Comparison of ENCODE assay signal across 1 cellular context in the genomic region with DNA sequence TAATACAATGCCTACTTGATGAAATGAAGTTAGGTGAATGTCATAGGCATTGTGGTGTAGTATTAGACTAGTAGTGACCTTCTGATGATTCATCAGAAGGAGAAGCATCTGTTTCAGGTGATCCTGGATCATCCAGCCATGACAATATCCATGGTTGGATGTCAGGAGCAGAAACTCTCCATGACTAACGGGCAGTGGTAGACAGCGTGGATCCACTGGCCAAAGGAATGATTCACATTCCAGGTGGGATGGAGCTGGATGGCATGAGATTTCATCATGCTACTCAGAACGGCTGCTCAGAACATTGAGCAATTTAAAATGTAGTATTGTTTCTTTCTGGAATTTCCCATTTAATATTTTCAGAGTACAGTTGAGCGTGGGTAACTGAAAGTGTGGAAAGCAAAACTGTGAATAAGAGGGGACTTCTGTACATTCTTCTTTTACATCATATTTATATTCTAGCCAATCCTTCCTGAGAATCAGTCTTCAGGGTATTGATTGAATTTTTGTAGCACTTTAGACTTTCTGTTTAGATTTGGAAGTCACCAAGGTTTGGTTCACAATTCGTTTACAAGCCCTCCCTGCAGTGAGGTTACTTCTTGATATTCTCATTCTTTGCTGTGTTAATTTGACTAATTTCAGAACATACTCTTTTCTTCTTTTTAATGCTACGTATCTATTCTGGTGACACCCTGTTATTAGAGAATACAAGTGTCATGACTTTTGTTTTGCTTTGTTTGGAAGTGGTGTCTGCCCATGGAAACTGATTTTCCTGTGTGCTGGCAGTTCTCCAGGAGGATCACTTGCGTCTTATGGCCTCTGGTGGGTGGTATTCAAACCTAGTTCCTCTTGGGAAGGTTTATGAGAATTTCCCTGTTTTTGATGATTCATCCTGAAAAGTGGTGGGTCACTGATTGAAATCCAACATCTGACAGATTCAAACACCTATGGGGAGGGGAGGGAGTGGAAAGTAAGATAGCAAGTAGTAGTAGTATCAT.
TF ChIP-seq lines count a peak whose summit lies in the region.

No MANE protein-coding gene starts in this region.

TF ChIP-seq in GM12878, 131 proteins besides CTCF, POLR2A, EP300 and RAD21 (continued from another document and continues in another):
- TF ChIP-seq, protein P1, sequence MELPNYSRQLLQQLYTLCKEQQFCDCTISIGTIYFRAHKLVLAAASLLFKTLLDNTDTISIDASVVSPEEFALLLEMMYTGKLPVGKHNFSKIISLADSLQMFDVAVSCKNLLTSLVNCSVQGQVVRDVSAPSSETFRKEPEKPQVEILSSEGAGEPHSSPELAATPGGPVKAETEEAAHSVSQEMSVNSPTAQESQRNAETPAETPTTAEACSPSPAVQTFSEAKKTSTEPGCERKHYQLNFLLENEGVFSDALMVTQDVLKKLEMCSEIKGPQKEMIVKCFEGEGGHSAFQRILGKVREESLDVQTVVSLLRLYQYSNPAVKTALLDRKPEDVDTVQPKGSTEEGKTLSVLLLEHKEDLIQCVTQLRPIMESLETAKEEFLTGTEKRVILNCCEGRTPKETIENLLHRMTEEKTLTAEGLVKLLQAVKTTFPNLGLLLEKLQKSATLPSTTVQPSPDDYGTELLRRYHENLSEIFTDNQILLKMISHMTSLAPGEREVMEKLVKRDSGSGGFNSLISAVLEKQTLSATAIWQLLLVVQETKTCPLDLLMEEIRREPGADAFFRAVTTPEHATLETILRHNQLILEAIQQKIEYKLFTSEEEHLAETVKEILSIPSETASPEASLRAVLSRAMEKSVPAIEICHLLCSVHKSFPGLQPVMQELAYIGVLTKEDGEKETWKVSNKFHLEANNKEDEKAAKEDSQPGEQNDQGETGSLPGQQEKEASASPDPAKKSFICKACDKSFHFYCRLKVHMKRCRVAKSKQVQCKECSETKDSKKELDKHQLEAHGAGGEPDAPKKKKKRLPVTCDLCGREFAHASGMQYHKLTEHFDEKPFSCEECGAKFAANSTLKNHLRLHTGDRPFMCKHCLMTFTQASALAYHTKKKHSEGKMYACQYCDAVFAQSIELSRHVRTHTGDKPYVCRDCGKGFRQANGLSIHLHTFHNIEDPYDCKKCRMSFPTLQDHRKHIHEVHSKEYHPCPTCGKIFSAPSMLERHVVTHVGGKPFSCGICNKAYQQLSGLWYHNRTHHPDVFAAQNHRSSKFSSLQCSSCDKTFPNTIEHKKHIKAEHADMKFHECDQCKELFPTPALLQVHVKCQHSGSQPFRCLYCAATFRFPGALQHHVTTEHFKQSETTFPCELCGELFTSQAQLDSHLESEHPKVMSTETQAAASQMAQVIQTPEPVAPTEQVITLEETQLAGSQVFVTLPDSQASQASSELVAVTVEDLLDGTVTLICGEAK (IDR thresholded peaks at IDR 0.05; ENCODE audit: borderline replicate concordance): no peak
- TF ChIP-seq YBX1 (IDR thresholded peaks at IDR 0.05) (no peak), SREBF1 (IDR thresholded peaks at IDR 0.05; ENCODE audit: low read length) (no peak), RB1 (IDR thresholded peaks at IDR 0.05; ENCODE audit: borderline replicate concordance) (no peak), FOXM1 (IDR thresholded peaks at IDR 0.05; ENCODE audit: low read depth, low read length) (peak; percentile 67; the same call in 1 of the 2 replicates), EED (IDR thresholded peaks at IDR 0.05; ENCODE audit: low read depth) (peak; percentile 95), KAT2A (conservative IDR thresholded peaks at IDR 0.05; ENCODE audit: control insufficient read depth, low read depth, low read length) (no peak), IKZF1 (conservative IDR thresholded peaks at IDR 0.05) (peak; percentile 87), JUND (IDR thresholded peaks at IDR 0.05; ENCODE audit: low read depth, low read length) (no peak), SP1 (IDR thresholded peaks at IDR 0.05; ENCODE audit: low read depth, low read length) (no peak), POLR2AphosphoS2 (IDR thresholded peaks at IDR 0.05; ENCODE audit: low read depth, low read length) (no peak), CBX5 (IDR thresholded peaks at IDR 0.05; ENCODE audit: low read depth) (no peak), YY1 (IDR thresholded peaks at IDR 0.05; ENCODE audit: low read depth, low read length) (no peak), SIN3A (IDR thresholded peaks at IDR 0.05; ENCODE audit: low read depth, low read length) (no peak), TCF7 (IDR thresholded peaks at IDR 0.05; ENCODE audit: borderline replicate concordance) (no peak), RELA (IDR thresholded peaks at IDR 0.05; ENCODE audit: borderline replicate concordance, partially characterized antibody) (peak; percentile 53), EGR1 (IDR thresholded peaks at IDR 0.05; ENCODE audit: borderline replicate concordance in 1 of 2, low read depth in 2 of 2, low read length in 2 of 2) (no peak), HDAC2 (IDR thresholded peaks at IDR 0.05) (no peak), NFIC (IDR thresholded peaks at IDR 0.05; ENCODE audit: low read depth, low read length) (peak; percentile 71), RFX5 (IDR thresholded peaks at IDR 0.05; ENCODE audit: low read depth, low read length) (no peak), SRF (IDR thresholded peaks at IDR 0.05; ENCODE audit: low read depth in 2 of 2, low read length in 2 of 2) (no peak), ZNF24 (IDR thresholded peaks at IDR 0.05) (0 out of 2 replicates have a peak, but pooled peaks have one; percentile 4), SMAD5 (IDR thresholded peaks at IDR 0.05; ENCODE audit: low read depth) (no peak), MEF2B (IDR thresholded peaks at IDR 0.05; ENCODE audit: partially characterized antibody, poor library complexity, severe bottlenecking) (peak; percentile 14), KDM1A (IDR thresholded peaks at IDR 0.05; ENCODE audit: borderline replicate concordance) (no peak), TARDBP (IDR thresholded peaks at IDR 0.05; ENCODE audit: borderline replicate concordance) (no peak), STAT1 (conservative IDR thresholded peaks at IDR 0.05) (no peak), ZNF207 (IDR thresholded peaks at IDR 0.05; ENCODE audit: borderline replicate concordance) (no peak), TCF12 (IDR thresholded peaks at IDR 0.05; ENCODE audit: low read depth, low read length) (no peak), NR2C1 (IDR thresholded peaks at IDR 0.05) (no peak)
- TF ChIP-seq, protein P2, sequence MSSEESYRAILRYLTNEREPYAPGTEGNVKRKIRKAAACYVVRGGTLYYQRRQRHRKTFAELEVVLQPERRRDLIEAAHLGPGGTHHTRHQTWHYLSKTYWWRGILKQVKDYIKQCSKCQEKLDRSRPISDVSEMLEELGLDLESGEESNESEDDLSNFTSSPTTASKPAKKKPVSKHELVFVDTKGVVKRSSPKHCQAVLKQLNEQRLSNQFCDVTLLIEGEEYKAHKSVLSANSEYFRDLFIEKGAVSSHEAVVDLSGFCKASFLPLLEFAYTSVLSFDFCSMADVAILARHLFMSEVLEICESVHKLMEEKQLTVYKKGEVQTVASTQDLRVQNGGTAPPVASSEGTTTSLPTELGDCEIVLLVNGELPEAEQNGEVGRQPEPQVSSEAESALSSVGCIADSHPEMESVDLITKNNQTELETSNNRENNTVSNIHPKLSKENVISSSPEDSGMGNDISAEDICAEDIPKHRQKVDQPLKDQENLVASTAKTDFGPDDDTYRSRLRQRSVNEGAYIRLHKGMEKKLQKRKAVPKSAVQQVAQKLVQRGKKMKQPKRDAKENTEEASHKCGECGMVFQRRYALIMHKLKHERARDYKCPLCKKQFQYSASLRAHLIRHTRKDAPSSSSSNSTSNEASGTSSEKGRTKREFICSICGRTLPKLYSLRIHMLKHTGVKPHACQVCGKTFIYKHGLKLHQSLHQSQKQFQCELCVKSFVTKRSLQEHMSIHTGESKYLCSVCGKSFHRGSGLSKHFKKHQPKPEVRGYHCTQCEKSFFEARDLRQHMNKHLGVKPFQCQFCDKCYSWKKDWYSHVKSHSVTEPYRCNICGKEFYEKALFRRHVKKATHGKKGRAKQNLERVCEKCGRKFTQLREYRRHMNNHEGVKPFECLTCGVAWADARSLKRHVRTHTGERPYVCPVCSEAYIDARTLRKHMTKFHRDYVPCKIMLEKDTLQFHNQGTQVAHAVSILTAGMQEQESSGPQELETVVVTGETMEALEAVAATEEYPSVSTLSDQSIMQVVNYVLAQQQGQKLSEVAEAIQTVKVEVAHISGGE (CRISPR knock-in tag; IDR thresholded peaks at IDR 0.05): no peak
- TF ChIP-seq, protein P3, sequence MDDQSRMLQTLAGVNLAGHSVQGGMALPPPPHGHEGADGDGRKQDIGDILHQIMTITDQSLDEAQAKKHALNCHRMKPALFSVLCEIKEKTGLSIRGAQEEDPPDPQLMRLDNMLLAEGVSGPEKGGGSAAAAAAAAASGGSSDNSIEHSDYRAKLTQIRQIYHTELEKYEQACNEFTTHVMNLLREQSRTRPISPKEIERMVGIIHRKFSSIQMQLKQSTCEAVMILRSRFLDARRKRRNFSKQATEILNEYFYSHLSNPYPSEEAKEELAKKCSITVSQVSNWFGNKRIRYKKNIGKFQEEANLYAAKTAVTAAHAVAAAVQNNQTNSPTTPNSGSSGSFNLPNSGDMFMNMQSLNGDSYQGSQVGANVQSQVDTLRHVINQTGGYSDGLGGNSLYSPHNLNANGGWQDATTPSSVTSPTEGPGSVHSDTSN (IDR thresholded peaks at IDR 0.05; ENCODE audit: insufficient replicate concordance, low read depth, low read length): no peak
- TF ChIP-seq, protein P4, sequence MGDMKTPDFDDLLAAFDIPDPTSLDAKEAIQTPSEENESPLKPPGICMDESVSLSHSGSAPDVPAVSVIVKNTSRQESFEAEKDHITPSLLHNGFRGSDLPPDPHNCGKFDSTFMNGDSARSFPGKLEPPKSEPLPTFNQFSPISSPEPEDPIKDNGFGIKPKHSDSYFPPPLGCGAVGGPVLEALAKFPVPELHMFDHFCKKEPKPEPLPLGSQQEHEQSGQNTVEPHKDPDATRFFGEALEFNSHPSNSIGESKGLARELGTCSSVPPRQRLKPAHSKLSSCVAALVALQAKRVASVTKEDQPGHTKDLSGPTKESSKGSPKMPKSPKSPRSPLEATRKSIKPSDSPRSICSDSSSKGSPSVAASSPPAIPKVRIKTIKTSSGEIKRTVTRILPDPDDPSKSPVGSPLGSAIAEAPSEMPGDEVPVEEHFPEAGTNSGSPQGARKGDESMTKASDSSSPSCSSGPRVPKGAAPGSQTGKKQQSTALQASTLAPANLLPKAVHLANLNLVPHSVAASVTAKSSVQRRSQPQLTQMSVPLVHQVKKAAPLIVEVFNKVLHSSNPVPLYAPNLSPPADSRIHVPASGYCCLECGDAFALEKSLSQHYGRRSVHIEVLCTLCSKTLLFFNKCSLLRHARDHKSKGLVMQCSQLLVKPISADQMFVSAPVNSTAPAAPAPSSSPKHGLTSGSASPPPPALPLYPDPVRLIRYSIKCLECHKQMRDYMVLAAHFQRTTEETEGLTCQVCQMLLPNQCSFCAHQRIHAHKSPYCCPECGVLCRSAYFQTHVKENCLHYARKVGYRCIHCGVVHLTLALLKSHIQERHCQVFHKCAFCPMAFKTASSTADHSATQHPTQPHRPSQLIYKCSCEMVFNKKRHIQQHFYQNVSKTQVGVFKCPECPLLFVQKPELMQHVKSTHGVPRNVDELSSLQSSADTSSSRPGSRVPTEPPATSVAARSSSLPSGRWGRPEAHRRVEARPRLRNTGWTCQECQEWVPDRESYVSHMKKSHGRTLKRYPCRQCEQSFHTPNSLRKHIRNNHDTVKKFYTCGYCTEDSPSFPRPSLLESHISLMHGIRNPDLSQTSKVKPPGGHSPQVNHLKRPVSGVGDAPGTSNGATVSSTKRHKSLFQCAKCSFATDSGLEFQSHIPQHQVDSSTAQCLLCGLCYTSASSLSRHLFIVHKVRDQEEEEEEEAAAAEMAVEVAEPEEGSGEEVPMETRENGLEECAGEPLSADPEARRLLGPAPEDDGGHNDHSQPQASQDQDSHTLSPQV (IDR thresholded peaks at IDR 0.05): no peak
- TF ChIP-seq, protein P5, sequence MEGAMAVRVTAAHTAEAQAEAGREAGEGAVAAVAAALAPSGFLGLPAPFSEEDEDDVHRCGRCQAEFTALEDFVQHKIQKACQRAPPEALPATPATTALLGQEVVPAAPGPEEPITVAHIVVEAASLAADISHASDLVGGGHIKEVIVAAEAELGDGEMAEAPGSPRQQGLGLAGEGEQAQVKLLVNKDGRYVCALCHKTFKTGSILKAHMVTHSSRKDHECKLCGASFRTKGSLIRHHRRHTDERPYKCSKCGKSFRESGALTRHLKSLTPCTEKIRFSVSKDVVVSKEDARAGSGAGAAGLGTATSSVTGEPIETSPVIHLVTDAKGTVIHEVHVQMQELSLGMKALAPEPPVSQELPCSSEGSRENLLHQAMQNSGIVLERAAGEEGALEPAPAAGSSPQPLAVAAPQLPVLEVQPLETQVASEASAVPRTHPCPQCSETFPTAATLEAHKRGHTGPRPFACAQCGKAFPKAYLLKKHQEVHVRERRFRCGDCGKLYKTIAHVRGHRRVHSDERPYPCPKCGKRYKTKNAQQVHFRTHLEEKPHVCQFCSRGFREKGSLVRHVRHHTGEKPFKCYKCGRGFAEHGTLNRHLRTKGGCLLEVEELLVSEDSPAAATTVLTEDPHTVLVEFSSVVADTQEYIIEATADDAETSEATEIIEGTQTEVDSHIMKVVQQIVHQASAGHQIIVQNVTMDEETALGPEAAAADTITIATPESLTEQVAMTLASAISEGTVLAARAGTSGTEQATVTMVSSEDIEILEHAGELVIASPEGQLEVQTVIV (IDR thresholded peaks at IDR 0.05; ENCODE audit: borderline replicate concordance, partially characterized antibody): no peak
- TF ChIP-seq, protein P6, sequence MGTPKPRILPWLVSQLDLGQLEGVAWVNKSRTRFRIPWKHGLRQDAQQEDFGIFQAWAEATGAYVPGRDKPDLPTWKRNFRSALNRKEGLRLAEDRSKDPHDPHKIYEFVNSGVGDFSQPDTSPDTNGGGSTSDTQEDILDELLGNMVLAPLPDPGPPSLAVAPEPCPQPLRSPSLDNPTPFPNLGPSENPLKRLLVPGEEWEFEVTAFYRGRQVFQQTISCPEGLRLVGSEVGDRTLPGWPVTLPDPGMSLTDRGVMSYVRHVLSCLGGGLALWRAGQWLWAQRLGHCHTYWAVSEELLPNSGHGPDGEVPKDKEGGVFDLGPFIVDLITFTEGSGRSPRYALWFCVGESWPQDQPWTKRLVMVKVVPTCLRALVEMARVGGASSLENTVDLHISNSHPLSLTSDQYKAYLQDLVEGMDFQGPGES (IDR thresholded peaks at IDR 0.05): no peak
- TF ChIP-seq, protein P7, sequence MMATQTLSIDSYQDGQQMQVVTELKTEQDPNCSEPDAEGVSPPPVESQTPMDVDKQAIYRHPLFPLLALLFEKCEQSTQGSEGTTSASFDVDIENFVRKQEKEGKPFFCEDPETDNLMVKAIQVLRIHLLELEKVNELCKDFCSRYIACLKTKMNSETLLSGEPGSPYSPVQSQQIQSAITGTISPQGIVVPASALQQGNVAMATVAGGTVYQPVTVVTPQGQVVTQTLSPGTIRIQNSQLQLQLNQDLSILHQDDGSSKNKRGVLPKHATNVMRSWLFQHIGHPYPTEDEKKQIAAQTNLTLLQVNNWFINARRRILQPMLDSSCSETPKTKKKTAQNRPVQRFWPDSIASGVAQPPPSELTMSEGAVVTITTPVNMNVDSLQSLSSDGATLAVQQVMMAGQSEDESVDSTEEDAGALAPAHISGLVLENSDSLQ (IDR thresholded peaks at IDR 0.05): 0 out of 2 replicates have a peak, but pooled peaks have one; percentile 5
- TF ChIP-seq, protein P8, sequence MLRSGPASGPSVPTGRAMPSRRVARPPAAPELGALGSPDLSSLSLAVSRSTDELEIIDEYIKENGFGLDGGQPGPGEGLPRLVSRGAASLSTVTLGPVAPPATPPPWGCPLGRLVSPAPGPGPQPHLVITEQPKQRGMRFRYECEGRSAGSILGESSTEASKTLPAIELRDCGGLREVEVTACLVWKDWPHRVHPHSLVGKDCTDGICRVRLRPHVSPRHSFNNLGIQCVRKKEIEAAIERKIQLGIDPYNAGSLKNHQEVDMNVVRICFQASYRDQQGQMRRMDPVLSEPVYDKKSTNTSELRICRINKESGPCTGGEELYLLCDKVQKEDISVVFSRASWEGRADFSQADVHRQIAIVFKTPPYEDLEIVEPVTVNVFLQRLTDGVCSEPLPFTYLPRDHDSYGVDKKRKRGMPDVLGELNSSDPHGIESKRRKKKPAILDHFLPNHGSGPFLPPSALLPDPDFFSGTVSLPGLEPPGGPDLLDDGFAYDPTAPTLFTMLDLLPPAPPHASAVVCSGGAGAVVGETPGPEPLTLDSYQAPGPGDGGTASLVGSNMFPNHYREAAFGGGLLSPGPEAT (IDR thresholded peaks at IDR 0.05; ENCODE audit: low read depth): peak; percentile 72
